In the genomic region with DNA sequence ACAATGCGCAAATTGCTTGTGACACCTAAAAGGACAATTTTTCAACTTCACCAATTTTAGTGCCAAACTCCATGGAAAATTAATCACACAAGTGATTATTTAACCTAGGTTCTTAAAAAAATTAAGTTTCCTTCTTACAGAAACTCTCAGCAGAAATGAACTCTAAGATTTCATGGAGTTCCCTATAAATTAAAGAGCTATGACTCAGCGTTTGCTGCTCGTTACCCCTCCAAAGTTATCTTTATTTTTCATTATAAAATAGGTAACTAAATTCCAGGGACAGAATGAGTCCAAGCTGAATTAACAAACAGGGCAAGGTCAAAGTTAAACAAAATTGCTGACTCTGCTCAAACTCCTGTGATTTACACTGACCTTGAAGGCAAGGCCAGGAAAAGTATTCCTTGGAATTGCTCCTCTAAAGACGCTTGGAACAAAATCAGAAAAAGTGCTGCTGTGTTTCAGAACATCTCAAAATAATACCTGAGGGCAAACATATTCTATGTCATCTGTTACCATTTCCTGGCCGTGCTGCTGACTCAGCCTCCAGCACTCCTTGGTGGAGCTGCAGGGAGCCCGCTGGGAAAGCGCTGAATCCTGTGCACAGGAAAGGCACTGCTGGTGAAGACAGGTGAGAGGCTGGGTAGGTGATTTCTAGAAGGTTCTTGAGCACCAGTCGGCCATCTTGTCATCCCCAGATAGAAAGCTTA, we compare ENCODE assay signal across 10 cellular contexts. TPM values are rescaled to one million over a fixed set of nuclear protein-coding genes. Genes with fewer than 3 reads are reported as not detected.
A peak's percentile ranks its signal among the peaks of the same experiment; 100 is the strongest.
DNase-seq lines count a peak whose midpoint lies in the region; ATAC-seq, FAIRE-seq and TF ChIP-seq lines count a peak whose summit lies in the region.
"Had no signal": no experiment of that assay in that cellular context is flagged by ENCODE, and none has a peak within 500 bp of the region (broad histone marks: within the 10 kb centered on the region; RNA-seq: fewer than 3 reads in every experiment).

No MANE protein-coding gene starts in this region.

- DNase-seq in EL (peak; percentile 86), NCI-H2227 (lab: John Stamatoyannopoulos, UW; ENCODE audit: unreplicated experiment) (peak; percentile 29), mammary epithelial cell (peak; percentile 90), GM12892 (ENCODE audit: insufficient read length) (no peak)
- DNase-seq in stimulated activated CD4-positive, alpha-beta T cell treated with anti-CD3 and anti-CD28 coated beads, Interleukin-4, amount 100 ng/mL, for 1 hour, result no peak
- DNase-seq: activated CD4-positive, alpha-beta memory T cell treated with anti-CD3 and anti-CD28 coated beads, Interleukin-2, amount 10 ng/mL, durations not matched to agents 7 days and 5 days; upper lobe of left lung had no signal

- FAIRE-seq in GM12892 (lab: Jason Lieb, UNC), result no peak

- H2AFZ ChIP-seq in mammary epithelial cell (ENCODE audit: low read depth, low read length), result no peak overlapping the region

- no peaks in the 10 kb centered on the region for H4K20me1 ChIP-seq in mammary epithelial cell (ENCODE audit: insufficient read depth, low read length)

- no peak for TF ChIP-seq POLR2A in GM12892 (IDR thresholded peaks at IDR 0.05; ENCODE audit: low read depth, low read length)

- in situ Hi-C loops in mammary epithelial cell (cut with MboI; ENCODE audit: low sequenced_read_pairs in 2 of 2), result no loop called here

- no peaks in the 10 kb centered on the region for H3K9me3 ChIP-seq in mammary epithelial cell (replicated peaks; ENCODE audit: insufficient read depth, low read length)
- no peaks in the 10 kb centered on the region for H3K9me3 ChIP-seq in muscle layer of duodenum (ENCODE audit: control insufficient read depth in 1 of 2, low read length in 2 of 2)
- H3K9me3 ChIP-seq: upper lobe of left lung had no signal

- no peak for TF ChIP-seq CTCF in mammary epithelial cell (conservative IDR thresholded peaks at IDR 0.05 in 1 of 2, IDR thresholded peaks at IDR 0.05 in 1 of 2; ENCODE audit: extremely low read depth in 1 of 2, insufficient read depth in 1 of 2, low read depth in 1 of 2, low read length in 2 of 2)

- no peak overlapping the region for H3K9ac ChIP-seq in mammary epithelial cell (ENCODE audit: insufficient read depth, low read length)

- dilution Hi-C loops in mammary epithelial cell (cut with HindIII; ENCODE audit: low sequenced_read_pairs), result loop anchor here (10.0 kb wide), 1 partner anchor 55 kb away; a partner anchor contains a TSS

- H3K36me3 ChIP-seq in mammary epithelial cell (ENCODE audit: insufficient read depth, low read length), result no peaks in the 10 kb centered on the region
- no peaks in the 10 kb centered on the region for H3K36me3 ChIP-seq in muscle layer of duodenum (ENCODE audit: control insufficient read depth in 1 of 2, insufficient read depth in 2 of 2, low read length in 2 of 2)
- H3K36me3 ChIP-seq: upper lobe of left lung had no signal

- ATAC-seq in GM21367 (IDR thresholded peaks at IDR 0.05; ENCODE audit: unreplicated experiment), result no peak
- no peak for ATAC-seq in HG02610 (IDR thresholded peaks at IDR 0.05; ENCODE audit: unreplicated experiment)

- H3K4me3 ChIP-seq in mammary epithelial cell (replicated peaks in 1 of 3; ENCODE audit: insufficient read depth in 1 of 3, low read depth in 2 of 3, low read length in 3 of 3) (peak overlapping the region in 1 of 3 experiments; percentile 13), muscle layer of duodenum (ENCODE audit: low read depth in 1 of 2, low read length in 2 of 2) (no peak overlapping the region)
- H3K4me3 ChIP-seq: upper lobe of left lung had no signal

- H3K4me2 ChIP-seq in mammary epithelial cell (ENCODE audit: insufficient read depth, low read depth, low read length), result peak overlapping the region; percentile 56

- H3K27ac ChIP-seq in mammary epithelial cell (ENCODE audit: insufficient read depth, low read depth, low read length) (peak overlapping the region; percentile 52), muscle layer of duodenum (ENCODE audit: low read length) (peak overlapping the region; percentile 49)
- H3K27ac ChIP-seq: upper lobe of left lung had no signal

- no peaks in the 10 kb centered on the region for H3K27me3 ChIP-seq in mammary epithelial cell (ENCODE audit: insufficient read depth, low read length)
- H3K27me3 ChIP-seq in muscle layer of duodenum (ENCODE audit: low read depth, low read length), result no peaks in the 10 kb centered on the region
- H3K27me3 ChIP-seq: upper lobe of left lung had no signal

- CTCF ChIA-PET in mammary epithelial cell (lab: Charles Lee; ENCODE audit: low non-redundant PET), result no interaction called here

- BruUV-seq in mammary epithelial cell (replicated peaks; lab: Mats Ljungman, UMichigan), result no TSS peak

- peaks cover 28% of the 10 kb centered on the region for H3K4me1 ChIP-seq in mammary epithelial cell (ENCODE audit: insufficient read depth, low read length)
- H3K4me1 ChIP-seq in muscle layer of duodenum (ENCODE audit: control insufficient read depth in 1 of 2, insufficient read depth in 2 of 2, low read length in 2 of 2), result peaks cover 0 to 13% of the 10 kb centered on the region in 2 donors

- intact Hi-C loops in mammary epithelial cell (cut with micrococcal nuclease), result no loop called here

- WGBS in mammary epithelial cell (ENCODE audit: low coverage, missing lambda C conversion rate), result 36% methylated on average over 7 of the region's 8 CpGs

- H3K79me2 ChIP-seq in mammary epithelial cell (ENCODE audit: insufficient read depth, low read length), result peaks cover 7% of the 10 kb centered on the region

RNA-seq across cellular contexts. Expression of a gene that starts 2.5 kb away (rescaled TPM):
- total RNA-seq in mammary epithelial cell, result 10 to 100 TPM in 1 of 2 donors, 1 to 10 TPM in 1; 2.5 to 17.3 TPM
- 28.8 TPM for polyA plus RNA-seq in mammary epithelial cell
- polyA minus RNA-seq in mammary epithelial cell, result 37.3 TPM
- polyA plus RNA-seq in GM12892 (2012; ENCODE audit: missing spikeins), result 12.1 TPM

RNA-seq across cellular contexts. Expression of a gene that starts 43.3 kb away (rescaled TPM):
- 100 to 1,000 TPM in 1 of 2 donors, 10 to 100 TPM in 1; 91.0 to 110 TPM for total RNA-seq in mammary epithelial cell
- polyA plus RNA-seq in mammary epithelial cell, result 95.3 TPM
- 123 TPM for polyA minus RNA-seq in mammary epithelial cell
- 62.0 TPM for polyA plus RNA-seq in GM12892 (2012; ENCODE audit: missing spikeins)

Comparison
In these comparisons a context has a peak if more than half of its experiments do, and no peak if none do; other contexts are left out.
1. DNase-seq: peak in EL (single experiment), NCI-H2227 (single experiment) and mammary epithelial cell (single experiment); none in GM12892 (single experiment) and stimulated activated CD4-positive, alpha-beta T cell treated with anti-CD3 and anti-CD28 coated beads, Interleukin-4, amount 100 ng/mL, for 1 hour (single experiment).